Comparison of ENCODE assay signal across 2 cellular contexts in the genomic region with DNA sequence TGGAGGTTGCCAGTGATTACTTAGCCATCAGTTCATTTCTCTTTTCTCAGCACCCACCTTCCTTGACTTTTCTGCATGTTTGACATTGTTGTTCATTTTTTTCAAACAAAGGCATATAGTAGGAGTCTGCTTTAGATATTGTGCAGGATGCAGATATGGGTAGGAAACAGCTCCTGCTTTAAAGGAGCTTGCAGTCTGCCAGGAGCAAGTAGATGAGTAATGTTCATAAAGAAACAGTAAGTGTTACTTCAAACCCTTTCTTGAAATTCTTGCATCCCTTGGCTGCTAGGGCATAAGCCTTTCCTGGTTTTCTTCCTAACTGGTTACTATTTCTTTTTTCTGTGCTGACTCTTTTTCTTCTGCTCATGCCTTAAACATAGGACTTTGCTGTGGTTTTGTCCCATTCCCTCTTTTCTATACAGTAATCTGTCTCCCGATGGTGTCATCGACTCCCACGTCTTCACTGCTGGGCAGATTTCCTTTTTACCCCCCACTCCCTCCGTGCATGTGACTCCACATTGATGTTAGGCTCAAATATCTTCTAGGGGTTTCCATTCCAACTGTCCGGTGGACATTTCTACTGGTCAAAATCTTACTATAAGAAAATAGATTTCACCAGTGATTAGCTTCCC.
TF ChIP-seq lines count a peak whose summit lies in the region.

No MANE protein-coding gene starts in this region.

TF ChIP-seq in HEK293, 187 proteins besides CTCF, POLR2A, EP300 and RAD21:
- TF ChIP-seq, protein P1, sequence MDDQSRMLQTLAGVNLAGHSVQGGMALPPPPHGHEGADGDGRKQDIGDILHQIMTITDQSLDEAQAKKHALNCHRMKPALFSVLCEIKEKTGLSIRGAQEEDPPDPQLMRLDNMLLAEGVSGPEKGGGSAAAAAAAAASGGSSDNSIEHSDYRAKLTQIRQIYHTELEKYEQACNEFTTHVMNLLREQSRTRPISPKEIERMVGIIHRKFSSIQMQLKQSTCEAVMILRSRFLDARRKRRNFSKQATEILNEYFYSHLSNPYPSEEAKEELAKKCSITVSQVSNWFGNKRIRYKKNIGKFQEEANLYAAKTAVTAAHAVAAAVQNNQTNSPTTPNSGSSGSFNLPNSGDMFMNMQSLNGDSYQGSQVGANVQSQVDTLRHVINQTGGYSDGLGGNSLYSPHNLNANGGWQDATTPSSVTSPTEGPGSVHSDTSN (CRISPR knock-in tag; IDR thresholded peaks at IDR 0.05), result no peak
- peak; percentile 42; the same call in 1 of the 2 replicates for TF ChIP-seq EGR2 (tag by site-specific recombination; IDR thresholded peaks at IDR 0.05; ENCODE audit: low read depth)
- TF ChIP-seq ZFHX2 (tag by site-specific recombination; conservative IDR thresholded peaks at IDR 0.05), result peak; percentile 21; the same call in 1 of the 2 replicates

TF ChIP-seq in K562, 482 proteins besides CTCF, POLR2A, EP300 and RAD21 (continues in another document):
- TF ChIP-seq TCF7L2 (IDR thresholded peaks at IDR 0.05; ENCODE audit: low read depth, low read length), result no peak
- TF ChIP-seq, protein P2, sequence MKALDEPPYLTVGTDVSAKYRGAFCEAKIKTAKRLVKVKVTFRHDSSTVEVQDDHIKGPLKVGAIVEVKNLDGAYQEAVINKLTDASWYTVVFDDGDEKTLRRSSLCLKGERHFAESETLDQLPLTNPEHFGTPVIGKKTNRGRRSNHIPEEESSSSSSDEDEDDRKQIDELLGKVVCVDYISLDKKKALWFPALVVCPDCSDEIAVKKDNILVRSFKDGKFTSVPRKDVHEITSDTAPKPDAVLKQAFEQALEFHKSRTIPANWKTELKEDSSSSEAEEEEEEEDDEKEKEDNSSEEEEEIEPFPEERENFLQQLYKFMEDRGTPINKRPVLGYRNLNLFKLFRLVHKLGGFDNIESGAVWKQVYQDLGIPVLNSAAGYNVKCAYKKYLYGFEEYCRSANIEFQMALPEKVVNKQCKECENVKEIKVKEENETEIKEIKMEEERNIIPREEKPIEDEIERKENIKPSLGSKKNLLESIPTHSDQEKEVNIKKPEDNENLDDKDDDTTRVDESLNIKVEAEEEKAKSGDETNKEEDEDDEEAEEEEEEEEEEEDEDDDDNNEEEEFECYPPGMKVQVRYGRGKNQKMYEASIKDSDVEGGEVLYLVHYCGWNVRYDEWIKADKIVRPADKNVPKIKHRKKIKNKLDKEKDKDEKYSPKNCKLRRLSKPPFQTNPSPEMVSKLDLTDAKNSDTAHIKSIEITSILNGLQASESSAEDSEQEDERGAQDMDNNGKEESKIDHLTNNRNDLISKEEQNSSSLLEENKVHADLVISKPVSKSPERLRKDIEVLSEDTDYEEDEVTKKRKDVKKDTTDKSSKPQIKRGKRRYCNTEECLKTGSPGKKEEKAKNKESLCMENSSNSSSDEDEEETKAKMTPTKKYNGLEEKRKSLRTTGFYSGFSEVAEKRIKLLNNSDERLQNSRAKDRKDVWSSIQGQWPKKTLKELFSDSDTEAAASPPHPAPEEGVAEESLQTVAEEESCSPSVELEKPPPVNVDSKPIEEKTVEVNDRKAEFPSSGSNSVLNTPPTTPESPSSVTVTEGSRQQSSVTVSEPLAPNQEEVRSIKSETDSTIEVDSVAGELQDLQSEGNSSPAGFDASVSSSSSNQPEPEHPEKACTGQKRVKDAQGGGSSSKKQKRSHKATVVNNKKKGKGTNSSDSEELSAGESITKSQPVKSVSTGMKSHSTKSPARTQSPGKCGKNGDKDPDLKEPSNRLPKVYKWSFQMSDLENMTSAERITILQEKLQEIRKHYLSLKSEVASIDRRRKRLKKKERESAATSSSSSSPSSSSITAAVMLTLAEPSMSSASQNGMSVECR (CRISPR knock-in tag; IDR thresholded peaks at IDR 0.05), result no peak
- no peak for TF ChIP-seq HLTF (IDR thresholded peaks at IDR 0.05)
- TF ChIP-seq FOSL1 (tag; conservative IDR thresholded peaks at IDR 0.05), result 0 out of 2 replicates have a peak, but pooled peaks have one; percentile 24
- TF ChIP-seq RAD51 (IDR thresholded peaks at IDR 0.05; ENCODE audit: borderline replicate concordance, low read depth), result no peak
- TF ChIP-seq EGR1 (conservative IDR thresholded peaks at IDR 0.05), result peak; percentile 53
- TF ChIP-seq, protein P3, sequence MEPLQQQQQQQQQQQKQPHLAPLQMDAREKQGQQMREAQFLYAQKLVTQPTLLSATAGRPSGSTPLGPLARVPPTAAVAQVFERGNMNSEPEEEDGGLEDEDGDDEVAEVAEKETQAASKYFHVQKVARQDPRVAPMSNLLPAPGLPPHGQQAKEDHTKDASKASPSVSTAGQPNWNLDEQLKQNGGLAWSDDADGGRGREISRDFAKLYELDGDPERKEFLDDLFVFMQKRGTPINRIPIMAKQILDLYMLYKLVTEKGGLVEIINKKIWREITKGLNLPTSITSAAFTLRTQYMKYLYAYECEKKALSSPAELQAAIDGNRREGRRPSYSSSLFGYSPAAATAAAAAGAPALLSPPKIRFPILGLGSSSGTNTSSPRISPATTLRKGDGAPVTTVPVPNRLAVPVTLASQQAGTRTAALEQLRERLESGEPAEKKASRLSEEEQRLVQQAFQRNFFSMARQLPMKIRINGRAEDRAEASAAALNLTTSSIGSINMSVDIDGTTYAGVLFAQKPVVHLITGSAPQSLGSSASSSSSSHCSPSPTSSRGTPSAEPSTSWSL (CRISPR knock-in tag; IDR thresholded peaks at IDR 0.05; ENCODE audit: borderline replicate concordance), result no peak
- no peak; the same call in 1 of the 2 replicates for TF ChIP-seq ARID1B (IDR thresholded peaks at IDR 0.05)
- TF ChIP-seq RBFOX2 (IDR thresholded peaks at IDR 0.05; ENCODE audit: low read depth, low read length), result no peak
- TF ChIP-seq, protein P4, sequence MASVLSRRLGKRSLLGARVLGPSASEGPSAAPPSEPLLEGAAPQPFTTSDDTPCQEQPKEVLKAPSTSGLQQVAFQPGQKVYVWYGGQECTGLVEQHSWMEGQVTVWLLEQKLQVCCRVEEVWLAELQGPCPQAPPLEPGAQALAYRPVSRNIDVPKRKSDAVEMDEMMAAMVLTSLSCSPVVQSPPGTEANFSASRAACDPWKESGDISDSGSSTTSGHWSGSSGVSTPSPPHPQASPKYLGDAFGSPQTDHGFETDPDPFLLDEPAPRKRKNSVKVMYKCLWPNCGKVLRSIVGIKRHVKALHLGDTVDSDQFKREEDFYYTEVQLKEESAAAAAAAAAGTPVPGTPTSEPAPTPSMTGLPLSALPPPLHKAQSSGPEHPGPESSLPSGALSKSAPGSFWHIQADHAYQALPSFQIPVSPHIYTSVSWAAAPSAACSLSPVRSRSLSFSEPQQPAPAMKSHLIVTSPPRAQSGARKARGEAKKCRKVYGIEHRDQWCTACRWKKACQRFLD (CRISPR knock-in tag; IDR thresholded peaks at IDR 0.05), result no peak
- no peak for TF ChIP-seq KLF13 (tag; IDR thresholded peaks at IDR 0.05; ENCODE audit: borderline replicate concordance, low read depth)
- TF ChIP-seq HNRNPLL (IDR thresholded peaks at IDR 0.05; ENCODE audit: low read depth, low read length, poor library complexity, severe bottlenecking), result no peak
- TF ChIP-seq, protein P5, sequence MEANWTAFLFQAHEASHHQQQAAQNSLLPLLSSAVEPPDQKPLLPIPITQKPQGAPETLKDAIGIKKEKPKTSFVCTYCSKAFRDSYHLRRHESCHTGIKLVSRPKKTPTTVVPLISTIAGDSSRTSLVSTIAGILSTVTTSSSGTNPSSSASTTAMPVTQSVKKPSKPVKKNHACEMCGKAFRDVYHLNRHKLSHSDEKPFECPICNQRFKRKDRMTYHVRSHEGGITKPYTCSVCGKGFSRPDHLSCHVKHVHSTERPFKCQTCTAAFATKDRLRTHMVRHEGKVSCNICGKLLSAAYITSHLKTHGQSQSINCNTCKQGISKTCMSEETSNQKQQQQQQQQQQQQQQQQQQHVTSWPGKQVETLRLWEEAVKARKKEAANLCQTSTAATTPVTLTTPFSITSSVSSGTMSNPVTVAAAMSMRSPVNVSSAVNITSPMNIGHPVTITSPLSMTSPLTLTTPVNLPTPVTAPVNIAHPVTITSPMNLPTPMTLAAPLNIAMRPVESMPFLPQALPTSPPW (CRISPR knock-in tag; IDR thresholded peaks at IDR 0.05), result 0 out of 2 replicates have a peak, but pooled peaks have one; percentile 22
- TF ChIP-seq SMARCC2 (IDR thresholded peaks at IDR 0.05; ENCODE audit: low read depth), result no peak
- TF ChIP-seq ZNF780A (CRISPR knock-in tag; IDR thresholded peaks at IDR 0.05), result no peak
- TF ChIP-seq, protein P6, sequence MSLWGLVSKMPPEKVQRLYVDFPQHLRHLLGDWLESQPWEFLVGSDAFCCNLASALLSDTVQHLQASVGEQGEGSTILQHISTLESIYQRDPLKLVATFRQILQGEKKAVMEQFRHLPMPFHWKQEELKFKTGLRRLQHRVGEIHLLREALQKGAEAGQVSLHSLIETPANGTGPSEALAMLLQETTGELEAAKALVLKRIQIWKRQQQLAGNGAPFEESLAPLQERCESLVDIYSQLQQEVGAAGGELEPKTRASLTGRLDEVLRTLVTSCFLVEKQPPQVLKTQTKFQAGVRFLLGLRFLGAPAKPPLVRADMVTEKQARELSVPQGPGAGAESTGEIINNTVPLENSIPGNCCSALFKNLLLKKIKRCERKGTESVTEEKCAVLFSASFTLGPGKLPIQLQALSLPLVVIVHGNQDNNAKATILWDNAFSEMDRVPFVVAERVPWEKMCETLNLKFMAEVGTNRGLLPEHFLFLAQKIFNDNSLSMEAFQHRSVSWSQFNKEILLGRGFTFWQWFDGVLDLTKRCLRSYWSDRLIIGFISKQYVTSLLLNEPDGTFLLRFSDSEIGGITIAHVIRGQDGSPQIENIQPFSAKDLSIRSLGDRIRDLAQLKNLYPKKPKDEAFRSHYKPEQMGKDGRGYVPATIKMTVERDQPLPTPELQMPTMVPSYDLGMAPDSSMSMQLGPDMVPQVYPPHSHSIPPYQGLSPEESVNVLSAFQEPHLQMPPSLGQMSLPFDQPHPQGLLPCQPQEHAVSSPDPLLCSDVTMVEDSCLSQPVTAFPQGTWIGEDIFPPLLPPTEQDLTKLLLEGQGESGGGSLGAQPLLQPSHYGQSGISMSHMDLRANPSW (CRISPR knock-in tag; IDR thresholded peaks at IDR 0.05), result no peak
- no peak for TF ChIP-seq TRIM24 (IDR thresholded peaks at IDR 0.05)
- no peak for TF ChIP-seq PCBP2 (IDR thresholded peaks at IDR 0.05; ENCODE audit: low read depth, low read length, poor library complexity, severe bottlenecking)
- TF ChIP-seq FOXA1 (IDR thresholded peaks at IDR 0.05; ENCODE audit: borderline replicate concordance), result no peak
- TF ChIP-seq ELF4 (CRISPR knock-in tag; IDR thresholded peaks at IDR 0.05), result no peak
- TF ChIP-seq BCOR (IDR thresholded peaks at IDR 0.05), result no peak
- TF ChIP-seq ZBTB17 (CRISPR knock-in tag; IDR thresholded peaks at IDR 0.05), result no peak
- TF ChIP-seq MCM3 (IDR thresholded peaks at IDR 0.05), result no peak
- no peak for TF ChIP-seq ETV1 (tag; conservative IDR thresholded peaks at IDR 0.05; ENCODE audit: low read depth)
- peak in 1 of 2 experiments; percentile 38; a peak in 1 of 4 replicates for TF ChIP-seq RCOR1 (IDR thresholded peaks at IDR 0.05; ENCODE audit: borderline replicate concordance in 1 of 2, low read depth in 2 of 2, low read length in 2 of 2)
- no peak for TF ChIP-seq HDAC2 (IDR thresholded peaks at IDR 0.05)
- no peak for TF ChIP-seq SMAD2 (IDR thresholded peaks at IDR 0.05; ENCODE audit: low read depth, low read length)
- TF ChIP-seq SP2 (IDR thresholded peaks at IDR 0.05; ENCODE audit: extremely low read depth, low read depth, low read length, poor library complexity, severe bottlenecking), result no peak
- no peak for TF ChIP-seq ERF (CRISPR knock-in tag; IDR thresholded peaks at IDR 0.05)
- TF ChIP-seq, protein P7, sequence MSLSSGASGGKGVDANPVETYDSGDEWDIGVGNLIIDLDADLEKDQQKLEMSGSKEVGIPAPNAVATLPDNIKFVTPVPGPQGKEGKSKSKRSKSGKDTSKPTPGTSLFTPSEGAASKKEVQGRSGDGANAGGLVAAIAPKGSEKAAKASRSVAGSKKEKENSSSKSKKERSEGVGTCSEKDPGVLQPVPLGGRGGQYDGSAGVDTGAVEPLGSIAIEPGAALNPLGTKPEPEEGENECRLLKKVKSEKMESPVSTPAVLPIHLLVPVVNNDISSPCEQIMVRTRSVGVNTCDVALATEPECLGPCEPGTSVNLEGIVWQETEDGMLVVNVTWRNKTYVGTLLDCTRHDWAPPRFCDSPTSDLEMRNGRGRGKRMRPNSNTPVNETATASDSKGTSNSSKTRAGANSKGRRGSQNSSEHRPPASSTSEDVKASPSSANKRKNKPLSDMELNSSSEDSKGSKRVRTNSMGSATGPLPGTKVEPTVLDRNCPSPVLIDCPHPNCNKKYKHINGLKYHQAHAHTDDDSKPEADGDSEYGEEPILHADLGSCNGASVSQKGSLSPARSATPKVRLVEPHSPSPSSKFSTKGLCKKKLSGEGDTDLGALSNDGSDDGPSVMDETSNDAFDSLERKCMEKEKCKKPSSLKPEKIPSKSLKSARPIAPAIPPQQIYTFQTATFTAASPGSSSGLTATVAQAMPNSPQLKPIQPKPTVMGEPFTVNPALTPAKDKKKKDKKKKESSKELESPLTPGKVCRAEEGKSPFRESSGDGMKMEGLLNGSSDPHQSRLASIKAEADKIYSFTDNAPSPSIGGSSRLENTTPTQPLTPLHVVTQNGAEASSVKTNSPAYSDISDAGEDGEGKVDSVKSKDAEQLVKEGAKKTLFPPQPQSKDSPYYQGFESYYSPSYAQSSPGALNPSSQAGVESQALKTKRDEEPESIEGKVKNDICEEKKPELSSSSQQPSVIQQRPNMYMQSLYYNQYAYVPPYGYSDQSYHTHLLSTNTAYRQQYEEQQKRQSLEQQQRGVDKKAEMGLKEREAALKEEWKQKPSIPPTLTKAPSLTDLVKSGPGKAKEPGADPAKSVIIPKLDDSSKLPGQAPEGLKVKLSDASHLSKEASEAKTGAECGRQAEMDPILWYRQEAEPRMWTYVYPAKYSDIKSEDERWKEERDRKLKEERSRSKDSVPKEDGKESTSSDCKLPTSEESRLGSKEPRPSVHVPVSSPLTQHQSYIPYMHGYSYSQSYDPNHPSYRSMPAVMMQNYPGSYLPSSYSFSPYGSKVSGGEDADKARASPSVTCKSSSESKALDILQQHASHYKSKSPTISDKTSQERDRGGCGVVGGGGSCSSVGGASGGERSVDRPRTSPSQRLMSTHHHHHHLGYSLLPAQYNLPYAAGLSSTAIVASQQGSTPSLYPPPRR (CRISPR knock-in tag; IDR thresholded peaks at IDR 0.05; ENCODE audit: borderline replicate concordance), result no peak
- no peak for TF ChIP-seq KAT8 (IDR thresholded peaks at IDR 0.05; ENCODE audit: low read depth)
- no peak for TF ChIP-seq SETDB1 (IDR thresholded peaks at IDR 0.05; ENCODE audit: low read length)
- TF ChIP-seq, protein P8, sequence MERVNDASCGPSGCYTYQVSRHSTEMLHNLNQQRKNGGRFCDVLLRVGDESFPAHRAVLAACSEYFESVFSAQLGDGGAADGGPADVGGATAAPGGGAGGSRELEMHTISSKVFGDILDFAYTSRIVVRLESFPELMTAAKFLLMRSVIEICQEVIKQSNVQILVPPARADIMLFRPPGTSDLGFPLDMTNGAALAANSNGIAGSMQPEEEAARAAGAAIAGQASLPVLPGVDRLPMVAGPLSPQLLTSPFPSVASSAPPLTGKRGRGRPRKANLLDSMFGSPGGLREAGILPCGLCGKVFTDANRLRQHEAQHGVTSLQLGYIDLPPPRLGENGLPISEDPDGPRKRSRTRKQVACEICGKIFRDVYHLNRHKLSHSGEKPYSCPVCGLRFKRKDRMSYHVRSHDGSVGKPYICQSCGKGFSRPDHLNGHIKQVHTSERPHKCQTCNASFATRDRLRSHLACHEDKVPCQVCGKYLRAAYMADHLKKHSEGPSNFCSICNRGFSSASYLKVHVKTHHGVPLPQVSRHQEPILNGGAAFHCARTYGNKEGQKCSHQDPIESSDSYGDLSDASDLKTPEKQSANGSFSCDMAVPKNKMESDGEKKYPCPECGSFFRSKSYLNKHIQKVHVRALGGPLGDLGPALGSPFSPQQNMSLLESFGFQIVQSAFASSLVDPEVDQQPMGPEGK (CRISPR knock-in tag; IDR thresholded peaks at IDR 0.05; ENCODE audit: borderline replicate concordance), result no peak
- no peak for TF ChIP-seq BMI1 (IDR thresholded peaks at IDR 0.05; ENCODE audit: low read length)
- TF ChIP-seq ATF7 (IDR thresholded peaks at IDR 0.05), result 0 out of 2 replicates have a peak, but pooled peaks have one; percentile 10
- no peak for TF ChIP-seq TEAD1 (CRISPR knock-in tag; IDR thresholded peaks at IDR 0.05)
